Comparison of ENCODE assay signal across 18 cellular contexts in genomic region chr11:93480756-93481155, GRCh38.
"Had no signal": no experiment of that assay in that cellular context is flagged by ENCODE, and none has a peak within 500 bp of the region (broad histone marks: within the 10 kb centered on the region; RNA-seq: fewer than 3 reads in every experiment).

No MANE protein-coding gene starts in this region.

- H2AFZ ChIP-seq: PC-9 had no signal

- H3K9me3 ChIP-seq: MG63, Peyer's patch, SJCRH30 had no signal

- H3K36me3 ChIP-seq: MG63, SJCRH30 had no signal

- H3K27me3 ChIP-seq: MG63, Peyer's patch, SJCRH30 had no signal

- H3K27ac ChIP-seq: PC-9, SJCRH30 had no signal

- DNase-seq: KBM-7, MG63, NCI-H1092, NCI-H1105 treated with DMSO at 0.1 percent for 48 hours, NCI-H1436, NCI-H187, NCI-H2029, NCI-H2081 treated with DMSO at 0.1 percent for 48 hours, NCI-H2171, NCI-H345, NCI-H446 treated with DMSO at 0.1 percent for 48 hours, NCI-H510A treated with DMSO at 0.1 percent for 48 hours, NCI-H526, NCI-H82, PC-9, SHP77 treated with DMSO at 0.1 percent for 48 hours, SJCRH30 had no signal

- H3K4me3 ChIP-seq: MG63, PC-9, Peyer's patch, SJCRH30 had no signal

- H3K4me2 ChIP-seq: PC-9 had no signal
